Comparison of ENCODE assay signal across 20 cellular contexts in genomic region chr5:51558682-51559081, GRCh38.
DNase-seq lines count a peak whose midpoint lies in the region.
"Had no signal": no experiment of that assay in that cellular context is flagged by ENCODE, and none has a peak within 500 bp of the region (broad histone marks: within the 10 kb centered on the region; RNA-seq: fewer than 3 reads in every experiment).

No MANE protein-coding gene starts in this region.

- DNase-seq in SK-N-DZ (ENCODE audit: low spot score) (peak; percentile 62), 8988T (no peak)
- DNase-seq: ACHN; AML-193; C1 segment of cervical spinal cord; Caco-2; Calu3; CD4-positive, alpha-beta memory T cell; CD4-positive, alpha-beta T cell; CD4-positive, CD25-positive, alpha-beta regulatory T cell; CD8-positive, alpha-beta memory T cell; CD8-positive, alpha-beta T cell; COR-L47; DMS 273 treated with DMSO at 0.1 percent for 48 hours; DMS153; DMS53; DMS79; DMS79 treated with DMSO at 0.1 percent for 48 hours; DND-41; EL had no signal
